Comparison of ENCODE assay signal across 9 cellular contexts in genomic region chr14:100165825-100166520, GRCh38. TPM values are rescaled to one million over a fixed set of nuclear protein-coding genes. Genes with fewer than 3 reads are reported as not detected.
DNase-seq lines count a peak whose midpoint lies in the region; ATAC-seq and TF ChIP-seq lines count a peak whose summit lies in the region.
"Had no signal": no experiment of that assay in that cellular context is flagged by ENCODE, and none has a peak within 500 bp of the region (broad histone marks: within the 10 kb centered on the region; RNA-seq: fewer than 3 reads in every experiment).

No MANE protein-coding gene starts in this region.

- H3K9me3 Mint-ChIP-seq in T-cell: no peaks in the 10 kb centered on the region

- H3K27ac ChIP-seq in iPS DF 6.9 (ENCODE audit: low read length): no peak overlapping the region
- peak overlapping the region in 6 of 21 experiments; percentile 8 to 57 (median 46) for H3K27ac ChIP-seq in skin epidermis
- no peak overlapping the region for H3K27ac ChIP-seq in adrenal gland

- H3K27me3 ChIP-seq in GM06990 (replicated peaks; ENCODE audit: control insufficient read depth, insufficient read depth, low read length): no peaks in the 10 kb centered on the region
- H3K27me3 ChIP-seq in iPS DF 6.9 (ENCODE audit: control insufficient read depth, insufficient read depth, low read length): peaks cover 3% of the 10 kb centered on the region; the same call in 1 of the 2 replicates
- peaks cover 2% of the 10 kb centered on the region for H3K27me3 ChIP-seq in adrenal gland

- H3K4me3 ChIP-seq in GM06990 (replicated peaks; ENCODE audit: low read depth, low read length): peak overlapping the region; percentile 48; the same call in 1 of the 2 replicates
- peak overlapping the region; percentile 12; the same call in 1 of the 2 replicates for H3K4me3 ChIP-seq in iPS DF 6.9 (ENCODE audit: low read length)
- peak overlapping the region; percentile 15 to 29 (median 23) for H3K4me3 ChIP-seq in skin epidermis
- peak overlapping the region in 1 of 4 donors; percentile 45 for H3K4me3 ChIP-seq in adrenal gland

- H3K4me1 Mint-ChIP-seq in T-cell: peaks cover 9 to 14% (median 13%) of the 10 kb centered on the region in 3 donors

- ATAC-seq in T-cell (replicated peaks in 1 of 4) (peak; percentile 15 to 51 (median 34)), HG02623 (IDR thresholded peaks at IDR 0.05; ENCODE audit: unreplicated experiment) (no peak)

- DNase-seq in GM06990 (ENCODE audit: extremely low read depth, insufficient read length) (no peak), T-cell (no peak), iPS DF 6.9 (ENCODE audit: low read depth, low spot score) (no peak), adrenal gland (no peak), SW480 (ENCODE audit: low spot score) (no peak), hepatic stellate cell (ENCODE audit: low spot score) (no peak)
- DNase-seq: GF-D8 had no signal

- no peaks in the 10 kb centered on the region for H3K36me3 Mint-ChIP-seq in T-cell

- POLR2A ChIA-PET in T-cell (lab: Charles Lee): no interaction called here

- H3K27ac Mint-ChIP-seq in T-cell: no peak overlapping the region

- H3K36me3 ChIP-seq in GM06990 (ENCODE audit: control insufficient read depth, insufficient read depth, low read length) (no peaks in the 10 kb centered on the region), iPS DF 6.9 (ENCODE audit: control insufficient read depth, insufficient read depth, low read length) (no peaks in the 10 kb centered on the region), adrenal gland (replicated peaks in 1 of 2) (no peaks in the 10 kb centered on the region)

- intact Hi-C loops in adrenal gland (cut with DNase I): no loop called here

- TF ChIP-seq CTCF in GM06990 (IDR thresholded peaks at IDR 0.05; ENCODE audit: insufficient read depth, low read length, poor library complexity, severe bottlenecking) (no peak), adrenal gland (IDR thresholded peaks at IDR 0.05) (no peak)

- peaks cover 4 to 5% of the 10 kb centered on the region in 2 donors for H3K27me3 Mint-ChIP-seq in T-cell

- no CpG with 5 or more reads among the region's 17 CpGs for WGBS in iPS DF 6.9 (ENCODE audit: insufficient coverage, insufficient read length)
- 27 to 100% (median 29%) methylated on average over 1 to 17 of the region's 17 CpGs; no CpG with 5 or more reads in 1 of the 4 donors for WGBS in adrenal gland, 4 donors

- no peak for TF ChIP-seq POLR2A in adrenal gland (IDR thresholded peaks at IDR 0.05)

- no peaks in the 10 kb centered on the region for H3K9me3 ChIP-seq in iPS DF 6.9 (ENCODE audit: control insufficient read depth, insufficient read depth, low read length)
- no peaks in the 10 kb centered on the region for H3K9me3 ChIP-seq in adrenal gland (replicated peaks in 1 of 3)

- H3K4me1 ChIP-seq in iPS DF 6.9 (ENCODE audit: control insufficient read depth, insufficient read depth, low read length) (no peaks in the 10 kb centered on the region), adrenal gland (replicated peaks in 1 of 2) (peaks cover 3 to 7% of the 10 kb centered on the region in 2 donors)

- peak overlapping the region; percentile 75 to 84 (median 77) for H3K4me3 Mint-ChIP-seq in T-cell

- CTCF ChIA-PET in T-cell (lab: Charles Lee): interaction anchor here in 1 of 2 donors (0.6 kb wide), 1 partner anchor 18 kb away, joined by 3 read pairs; no protein-coding TSS in a partner anchor

RNA-seq across cellular contexts. Expression of gene DEGS2, which starts 6.5 kb away (rescaled TPM):
- total RNA-seq in T-cell: under 1 TPM in 4 of 5 donors, not detected in 1; 0.19 to 0.79 (median 0.49) TPM
- under 1 TPM in 6 of 8 donors, not detected in 2; 0.10 to 0.69 (median 0.22) TPM for total RNA-seq in adrenal gland
- under 1 TPM in 2 of 3 donors, not detected in 1; 0.32 to 0.47 TPM for polyA plus RNA-seq in adrenal gland
